1 cellular context compared by ENCODE assay signal in genomic region chr2:231602874-231603467, GRCh38.
TF ChIP-seq lines count a peak whose summit lies in the region.

No MANE protein-coding gene starts in this region.

TF ChIP-seq in H1, 55 proteins besides CTCF, POLR2A, EP300 and RAD21:
- no peak for TF ChIP-seq SP4 (IDR thresholded peaks at IDR 0.05; ENCODE audit: low read length)
- no peak for TF ChIP-seq SRF (IDR thresholded peaks at IDR 0.05; ENCODE audit: low read depth, low read length)
- TF ChIP-seq NRF1 (IDR thresholded peaks at IDR 0.05; ENCODE audit: low read depth, low read length) = no peak
- no peak for TF ChIP-seq SAP30 (IDR thresholded peaks at IDR 0.05; ENCODE audit: insufficient read depth, insufficient replicate concordance, low read length)
- TF ChIP-seq TBP (IDR thresholded peaks at IDR 0.05; ENCODE audit: low read depth, low read length) = no peak
- TF ChIP-seq SP1 (IDR thresholded peaks at IDR 0.05; ENCODE audit: low read depth, low read length) = no peak
- no peak for TF ChIP-seq NANOG (IDR thresholded peaks at IDR 0.05; ENCODE audit: insufficient read depth, low read depth, low read length, poor library complexity, severe bottlenecking)
- no peak for TF ChIP-seq SIRT6 (IDR thresholded peaks at IDR 0.05; ENCODE audit: low read length)
- no peak for TF ChIP-seq SUZ12 (IDR thresholded peaks at IDR 0.05; ENCODE audit: low read length)
- TF ChIP-seq KDM1A (IDR thresholded peaks at IDR 0.05; ENCODE audit: borderline replicate concordance, low read length) = no peak
- no peak for TF ChIP-seq JUND (IDR thresholded peaks at IDR 0.05; ENCODE audit: low read length)
- no peak for TF ChIP-seq RFX5 (IDR thresholded peaks at IDR 0.05; ENCODE audit: borderline replicate concordance, low read depth, low read length)
- no peak for TF ChIP-seq EGR1 (IDR thresholded peaks at IDR 0.05; ENCODE audit: borderline replicate concordance, low read depth, low read length)
TF ChIP-seq in H1: peak in this region for 0.
